Comparison of ENCODE assay signal across 22 cellular contexts in the genomic region with DNA sequence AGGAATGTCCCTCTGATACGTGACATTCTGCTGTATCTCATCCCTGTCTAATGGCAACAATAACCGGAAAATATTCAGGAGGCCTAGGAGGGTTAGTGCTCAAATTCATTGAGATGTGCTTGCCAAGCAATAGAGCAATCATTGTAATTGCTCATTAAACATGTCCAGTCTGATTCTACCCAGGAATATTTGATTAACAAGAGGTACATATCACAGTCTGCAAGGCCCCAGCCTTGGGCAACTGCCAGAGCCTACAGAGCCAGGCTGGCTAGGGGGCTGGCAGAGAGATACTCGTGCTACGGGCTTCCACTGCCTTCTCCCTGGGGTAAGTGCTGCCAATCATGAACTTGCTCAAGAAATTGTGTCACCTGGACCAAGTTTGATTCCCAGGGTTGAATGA.
"Had no signal": no experiment of that assay in that cellular context is flagged by ENCODE, and none has a peak within 500 bp of the region (broad histone marks: within the 10 kb centered on the region; RNA-seq: fewer than 3 reads in every experiment).

No MANE protein-coding gene starts in this region.

- H3K27ac ChIP-seq: epithelial cell of prostate, heart left ventricle, parathyroid adenoma, sigmoid colon, stomach, vagina, VCaP had no signal

- DNase-seq: activated CD4-positive, alpha-beta T cell treated with anti-CD3 and anti-CD28 coated beads, Interleukin-2, amount 10 ng/mL, durations not matched to agents 7 days and 5 days; activated CD8-positive, alpha-beta memory T cell treated with anti-CD3 and anti-CD28 coated beads, Interleukin-2, amount 10 ng/mL, durations not matched to agents 7 days and 5 days; activated CD8-positive, alpha-beta T cell treated with anti-CD3 and anti-CD28 coated beads for 36 hours; activated effector memory CD4-positive, alpha-beta T cell treated with anti-CD3 and anti-CD28 coated beads, Interleukin-2, amount 50 U/mL, for 16 hours; activated naive CD4-positive, alpha-beta T cell treated with anti-CD3 and anti-CD28 coated beads, Interleukin-2, amount 10 ng/mL, durations not matched to agents 7 days and 5 days; activated T-cell treated with anti-CD3 and anti-CD28 coated beads for 4 hours; amygdala; cortex of kidney; heart left ventricle; islet precursor cell; left cardiac atrium; sigmoid colon; stimulated activated CD4-positive, alpha-beta T cell treated with anti-CD3 and anti-CD28 coated beads, Interleukin-15, amount 100 ng/mL, for 24 hours; stomach; trophoblast cell had no signal

- ATAC-seq: activated CD4-positive, CD25-positive, alpha-beta regulatory T cell treated with anti-CD3 and anti-CD28 coated beads, Interleukin-2, amount 50 U/mL, for 24 hours; activated CD8-positive, alpha-beta memory T cell treated with anti-CD3 and anti-CD28 coated beads, Interleukin-2, amount 10 ng/mL, durations not matched to agents 7 days and 5 days; activated CD8-positive, alpha-beta T cell treated with anti-CD3 and anti-CD28 coated beads for 36 hours; heart left ventricle; left cardiac atrium; stimulated activated memory B cell treated with anti-CD40 and anti-IgM and Interleukin-4, amounts not matched to agents 10 μg/mL and 1 μg/mL and 100 μg/mL, for 72 hours had no signal

- H3K27ac Mint-ChIP-seq: activated CD4-positive, alpha-beta T cell treated with anti-CD3 and anti-CD28 coated beads, Interleukin-2, amount 10 ng/mL, durations not matched to agents 7 days and 5 days; activated CD8-positive, alpha-beta memory T cell treated with anti-CD3 and anti-CD28 coated beads, Interleukin-2, amount 10 ng/mL, durations not matched to agents 7 days and 5 days; activated CD8-positive, alpha-beta T cell treated with anti-CD3 and anti-CD28 coated beads for 36 hours; activated naive CD4-positive, alpha-beta T cell treated with anti-CD3 and anti-CD28 coated beads, Interleukin-2, amount 10 ng/mL, durations not matched to agents 7 days and 5 days had no signal

- H3K9me3 ChIP-seq: sigmoid colon had no signal

- H3K27me3 ChIP-seq: heart left ventricle, sigmoid colon, stomach, vagina had no signal

- H3K4me3 Mint-ChIP-seq: activated CD4-positive, alpha-beta T cell treated with anti-CD3 and anti-CD28 coated beads, Interleukin-2, amount 10 ng/mL, durations not matched to agents 7 days and 5 days; activated CD8-positive, alpha-beta memory T cell treated with anti-CD3 and anti-CD28 coated beads, Interleukin-2, amount 10 ng/mL, durations not matched to agents 7 days and 5 days; activated CD8-positive, alpha-beta T cell treated with anti-CD3 and anti-CD28 coated beads for 36 hours; activated naive CD4-positive, alpha-beta T cell treated with anti-CD3 and anti-CD28 coated beads, Interleukin-2, amount 10 ng/mL, durations not matched to agents 7 days and 5 days; memory B cell; stimulated activated memory B cell treated with anti-CD40 and anti-IgM and Interleukin-4, amounts not matched to agents 10 μg/mL and 1 μg/mL and 100 μg/mL, for 72 hours had no signal

- H3K27me3 Mint-ChIP-seq: activated CD4-positive, alpha-beta T cell treated with anti-CD3 and anti-CD28 coated beads, Interleukin-2, amount 10 ng/mL, durations not matched to agents 7 days and 5 days; activated CD8-positive, alpha-beta memory T cell treated with anti-CD3 and anti-CD28 coated beads, Interleukin-2, amount 10 ng/mL, durations not matched to agents 7 days and 5 days; activated CD8-positive, alpha-beta T cell treated with anti-CD3 and anti-CD28 coated beads for 36 hours; activated naive CD4-positive, alpha-beta T cell treated with anti-CD3 and anti-CD28 coated beads, Interleukin-2, amount 10 ng/mL, durations not matched to agents 7 days and 5 days; memory B cell; stimulated activated memory B cell treated with anti-CD40 and anti-IgM and Interleukin-4, amounts not matched to agents 10 μg/mL and 1 μg/mL and 100 μg/mL, for 72 hours had no signal
